ENCODE assay signal across 10 cellular contexts in the genomic region with DNA sequence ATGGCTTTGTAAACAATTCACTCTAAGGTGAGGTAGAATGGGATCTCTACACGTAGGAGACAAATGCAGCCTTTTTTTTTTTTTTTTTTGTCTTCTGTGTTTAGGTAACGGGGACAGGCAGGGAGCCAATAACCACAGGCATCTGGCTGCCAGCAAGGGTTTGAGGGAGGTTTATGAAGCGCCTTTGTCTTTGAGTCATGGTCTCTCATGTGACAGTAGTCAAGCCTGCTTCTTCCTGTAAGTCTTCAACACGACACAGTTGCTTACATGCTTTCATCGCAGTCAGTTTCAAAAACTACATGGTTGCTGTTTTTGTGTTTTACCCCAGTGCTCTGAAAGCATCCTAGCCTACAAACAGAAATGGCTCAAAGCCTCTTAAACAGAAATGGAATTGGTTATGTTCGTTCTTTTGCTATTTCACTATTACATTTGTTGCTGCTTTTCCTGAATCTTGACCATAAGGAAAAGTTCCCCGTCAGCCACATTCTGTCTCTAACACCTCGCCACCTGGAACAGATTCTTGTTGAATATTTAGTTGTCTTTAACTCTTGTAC.
DNase-seq lines count a peak whose midpoint lies in the region; TF ChIP-seq lines count a peak whose summit lies in the region.
"Had no signal": no experiment of that assay in that cellular context is flagged by ENCODE, and none has a peak within 500 bp of the region (broad histone marks: within the 10 kb centered on the region; RNA-seq: fewer than 3 reads in every experiment).

No MANE protein-coding gene starts in this region.

- no peak overlapping the region for H3K27ac Mint-ChIP-seq in nephron progenitor cell
- H3K27ac Mint-ChIP-seq: stimulated activated memory B cell treated with anti-CD40 and anti-IgM and Interleukin-4, amounts not matched to agents 10 μg/mL and 1 μg/mL and 100 μg/mL, for 72 hours had no signal

- no peaks in the 10 kb centered on the region for H3K36me3 Mint-ChIP-seq in nephron progenitor cell (ENCODE audit: low read depth)
- H3K36me3 Mint-ChIP-seq: stimulated activated memory B cell treated with anti-CD40 and anti-IgM and Interleukin-4, amounts not matched to agents 10 μg/mL and 1 μg/mL and 100 μg/mL, for 72 hours had no signal

- peak; percentile 50 for DNase-seq in AG20443 (ENCODE audit: low spot score)
- DNase-seq in HK-2 (ENCODE audit: unreplicated experiment): peak; percentile 63
- peak; percentile 13 for DNase-seq in OCI-M1 (lab: John Stamatoyannopoulos, UW)
- peak; percentile 46 for DNase-seq in fibroblast of gingiva (ENCODE audit: low read depth)
- DNase-seq in GM20000 (ENCODE audit: low spot score): no peak
- no peak for DNase-seq in nephron progenitor cell
- DNase-seq in putamen (ENCODE audit: low spot score): no peak
- DNase-seq in activated CD4-positive, CD25-positive, alpha-beta regulatory T cell treated with anti-CD3 and anti-CD28 coated beads, Interleukin-2, amount 50 U/mL, for 72 hours: no peak
- DNase-seq: NCI-H524 treated with DMSO at 0.1 percent for 48 hours had no signal

- H3K27me3 Mint-ChIP-seq in nephron progenitor cell (ENCODE audit: low read depth, poor library complexity): peaks cover 4% of the 10 kb centered on the region
- H3K27me3 Mint-ChIP-seq: stimulated activated memory B cell treated with anti-CD40 and anti-IgM and Interleukin-4, amounts not matched to agents 10 μg/mL and 1 μg/mL and 100 μg/mL, for 72 hours had no signal

- H3K4me1 Mint-ChIP-seq in nephron progenitor cell: no peaks in the 10 kb centered on the region
- H3K4me1 Mint-ChIP-seq: stimulated activated memory B cell treated with anti-CD40 and anti-IgM and Interleukin-4, amounts not matched to agents 10 μg/mL and 1 μg/mL and 100 μg/mL, for 72 hours had no signal

- H3K4me3 Mint-ChIP-seq in nephron progenitor cell: no peak overlapping the region
- H3K4me3 Mint-ChIP-seq: stimulated activated memory B cell treated with anti-CD40 and anti-IgM and Interleukin-4, amounts not matched to agents 10 μg/mL and 1 μg/mL and 100 μg/mL, for 72 hours had no signal

- TF ChIP-seq CTCF in GM20000 (IDR thresholded peaks at IDR 0.05; ENCODE audit: extremely low read depth, missing control alignments) (no peak), nephron progenitor cell (IDR thresholded peaks at IDR 0.05) (no peak)

- no peaks in the 10 kb centered on the region for H3K9me3 Mint-ChIP-seq in nephron progenitor cell
- H3K9me3 Mint-ChIP-seq: stimulated activated memory B cell treated with anti-CD40 and anti-IgM and Interleukin-4, amounts not matched to agents 10 μg/mL and 1 μg/mL and 100 μg/mL, for 72 hours had no signal

Comparison
In these comparisons a context has a peak if more than half of its experiments do, and no peak if none do; other contexts are left out.
1. DNase-seq: peak in AG20443 (single experiment), HK-2 (single experiment), OCI-M1 (single experiment) and fibroblast of gingiva (single experiment); none in GM20000 (single experiment), nephron progenitor cell (single experiment), putamen (single experiment) and activated CD4-positive, CD25-positive, alpha-beta regulatory T cell treated with anti-CD3 and anti-CD28 coated beads, Interleukin-2, amount 50 U/mL, for 72 hours (single experiment).